ENCODE assay signal across 8 cellular contexts in genomic region chr12:131930510-131930909, GRCh38. TPM values are rescaled to one million over a fixed set of nuclear protein-coding genes. Genes with fewer than 3 reads are reported as not detected.
DNase-seq lines count a peak whose midpoint lies in the region; ATAC-seq and TF ChIP-seq lines count a peak whose summit lies in the region.

No MANE protein-coding gene starts in this region.

- H3K27ac Mint-ChIP-seq in activated naive CD4-positive, alpha-beta T cell treated with anti-CD3 and anti-CD28 coated beads, Interleukin-2, amount 50 U/mL, for 24 hours: peak overlapping the region; percentile 86
- peak overlapping the region; percentile 62 for H3K27ac Mint-ChIP-seq in type B pancreatic cell

- H3K27me3 Mint-ChIP-seq in activated naive CD4-positive, alpha-beta T cell treated with anti-CD3 and anti-CD28 coated beads, Interleukin-2, amount 50 U/mL, for 24 hours: no peaks in the 10 kb centered on the region
- H3K27me3 Mint-ChIP-seq in type B pancreatic cell: no peaks in the 10 kb centered on the region

- H3K27me3 ChIP-seq in ascending aorta (no peaks in the 10 kb centered on the region), lower lobe of right lung (ENCODE audit: low read depth) (no peaks in the 10 kb centered on the region)

- peak overlapping the region; percentile 58 to 80 for H3K4me3 ChIP-seq in ascending aorta
- peak overlapping the region; percentile 77 for H3K4me3 ChIP-seq in lower lobe of right lung

- peak overlapping the region; percentile 96 for H3K4me3 Mint-ChIP-seq in activated naive CD4-positive, alpha-beta T cell treated with anti-CD3 and anti-CD28 coated beads, Interleukin-2, amount 50 U/mL, for 24 hours
- H3K4me3 Mint-ChIP-seq in type B pancreatic cell: peak overlapping the region; percentile 87

- H3K36me3 ChIP-seq in ascending aorta (peaks cover 20 to 33% of the 10 kb centered on the region in 2 donors), lower lobe of right lung (peaks cover 40% of the 10 kb centered on the region)

- no peak for DNase-seq in activated naive CD4-positive, alpha-beta T cell treated with anti-CD3 and anti-CD28 coated beads, Interleukin-2, amount 50 U/mL, for 16 hours
- DNase-seq in ascending aorta (ENCODE audit: low spot score in 2 of 2) (no peak), lower lobe of right lung (no peak), type B pancreatic cell (ENCODE audit: extremely low spot score, unreplicated experiment) (no peak), hippocampal formation (lab: John Stamatoyannopoulos, UW) (no peak), T-helper 9 cell (no peak)

- H3K27ac ChIP-seq in ascending aorta: no peak overlapping the region
- H3K27ac ChIP-seq in lower lobe of right lung: no peak overlapping the region

- ATAC-seq in lower lobe of right lung: no peak
- ATAC-seq in HG02885 (IDR thresholded peaks at IDR 0.05; ENCODE audit: poor library complexity, unreplicated experiment): no peak

- H3K36me3 Mint-ChIP-seq in activated naive CD4-positive, alpha-beta T cell treated with anti-CD3 and anti-CD28 coated beads, Interleukin-2, amount 50 U/mL, for 24 hours: peaks cover 16% of the 10 kb centered on the region
- peaks cover 19% of the 10 kb centered on the region for H3K36me3 Mint-ChIP-seq in type B pancreatic cell

- H3K9me3 ChIP-seq in ascending aorta (no peaks in the 10 kb centered on the region), lower lobe of right lung (no peaks in the 10 kb centered on the region)

- intact Hi-C loops in ascending aorta (cut with DNase I): no loop called here
- intact Hi-C loops in lower lobe of right lung (cut with DNase I): no loop called here

- H3K4me1 ChIP-seq in ascending aorta (peaks cover 6 to 8% of the 10 kb centered on the region in 2 donors), lower lobe of right lung (peaks cover 23% of the 10 kb centered on the region)

- H3K9me3 Mint-ChIP-seq in activated naive CD4-positive, alpha-beta T cell treated with anti-CD3 and anti-CD28 coated beads, Interleukin-2, amount 50 U/mL, for 24 hours: no peaks in the 10 kb centered on the region
- no peaks in the 10 kb centered on the region for H3K9me3 Mint-ChIP-seq in type B pancreatic cell

- TF ChIP-seq CTCF in ascending aorta (IDR thresholded peaks at IDR 0.05): no peak
- TF ChIP-seq CTCF in lower lobe of right lung (IDR thresholded peaks at IDR 0.05): no peak
- no peak for TF ChIP-seq CTCF in type B pancreatic cell (conservative IDR thresholded peaks at IDR 0.05)

- H3K4me1 Mint-ChIP-seq in activated naive CD4-positive, alpha-beta T cell treated with anti-CD3 and anti-CD28 coated beads, Interleukin-2, amount 50 U/mL, for 24 hours: peaks cover 18% of the 10 kb centered on the region
- peaks cover 5% of the 10 kb centered on the region for H3K4me1 Mint-ChIP-seq in type B pancreatic cell (ENCODE audit: unreplicated experiment)

RNA-seq across cellular contexts. Expression of gene PUS1, which starts 1.4 kb away (rescaled TPM):
- 22.7 TPM for total RNA-seq in ascending aorta
- total RNA-seq in lower lobe of right lung: 19.1 TPM
- total RNA-seq in type B pancreatic cell (ENCODE audit: low replicate concordance): 32.2 and 38.1 TPM in 2 replicates

RNA-seq across cellular contexts. Expression of gene EP400, which starts 19.2 kb away (rescaled TPM):
- total RNA-seq in ascending aorta: 23.3 TPM
- 46.2 TPM for total RNA-seq in lower lobe of right lung
- total RNA-seq in type B pancreatic cell (ENCODE audit: low replicate concordance): 41.4 and 55.2 TPM in 2 replicates

RNA-seq across cellular contexts. Expression of gene ULK1, which starts 36.1 kb away (rescaled TPM):
- total RNA-seq in ascending aorta (156 TPM), lower lobe of right lung (32.2 TPM), type B pancreatic cell (ENCODE audit: low replicate concordance) (80.0 and 99.3 TPM in 2 replicates)
